In the genomic region with DNA sequence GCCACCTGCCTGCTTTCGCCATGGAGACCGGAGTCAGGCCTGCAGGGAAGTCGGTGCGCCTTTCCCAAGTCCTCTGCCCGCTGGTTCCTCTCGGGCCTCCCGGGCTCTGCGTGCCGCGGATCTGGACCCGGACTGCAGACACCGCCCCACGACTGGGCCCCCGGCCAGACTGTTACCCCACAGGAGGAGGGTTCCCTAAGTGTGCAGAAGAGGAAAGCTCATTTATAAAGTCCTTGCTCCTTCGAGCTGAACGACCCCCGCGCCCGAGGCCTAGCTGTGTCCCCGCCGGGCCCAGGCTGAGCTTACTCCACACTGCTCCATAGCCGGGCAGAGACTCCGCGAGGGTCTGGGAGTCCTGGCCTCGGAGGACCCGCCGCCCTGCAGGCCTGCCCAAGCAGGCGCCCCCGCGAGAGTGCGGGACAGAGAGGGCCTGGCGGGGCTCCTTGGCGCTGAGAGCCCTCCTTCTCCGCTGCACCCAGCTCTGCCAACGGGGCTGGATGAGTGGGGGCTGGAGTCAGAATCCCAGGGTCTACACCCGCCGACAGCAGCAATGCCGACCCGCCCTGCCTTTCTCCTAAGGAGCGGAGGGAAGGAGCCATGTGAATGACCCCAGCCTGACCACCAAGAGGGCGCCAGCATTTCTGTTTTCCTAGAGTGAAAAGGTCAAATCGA, we compare ENCODE assay signal across 1 cellular context.
TF ChIP-seq lines count a peak whose summit lies in the region.

No MANE protein-coding gene starts in this region.

TF ChIP-seq in H1, 55 proteins besides CTCF, POLR2A, EP300 and RAD21:
- TF ChIP-seq GABPA (IDR thresholded peaks at IDR 0.05; ENCODE audit: borderline replicate concordance, insufficient read depth, low read length) (no peak), SAP30 (IDR thresholded peaks at IDR 0.05; ENCODE audit: insufficient read depth, insufficient replicate concordance, low read length) (no peak), YY1 (IDR thresholded peaks at IDR 0.05; ENCODE audit: low read depth, low read length) (no peak), KDM5A (IDR thresholded peaks at IDR 0.05; ENCODE audit: low read length) (no peak), CHD1 (IDR thresholded peaks at IDR 0.05; ENCODE audit: low read depth, low read length) (no peak), SIRT6 (IDR thresholded peaks at IDR 0.05; ENCODE audit: low read length) (no peak), TBP (IDR thresholded peaks at IDR 0.05; ENCODE audit: low read depth, low read length) (no peak), ZNF274 (IDR thresholded peaks at IDR 0.05; ENCODE audit: borderline replicate concordance, extremely low read depth, low read length) (no peak), CHD2 (IDR thresholded peaks at IDR 0.05; ENCODE audit: low read length) (no peak), EZH2 (IDR thresholded peaks at IDR 0.05; ENCODE audit: low read depth, low read length, severe bottlenecking) (peak; percentile 96), CBX8 (IDR thresholded peaks at IDR 0.05; ENCODE audit: borderline replicate concordance, low read depth, low read length) (peak; percentile 56; the same call in 1 of the 2 replicates), RBBP5 (IDR thresholded peaks at IDR 0.05; ENCODE audit: borderline replicate concordance, low read depth, low read length) (0 out of 2 replicates have a peak, but pooled peaks have one; percentile 5)
- TF ChIP-seq, protein P1, sequence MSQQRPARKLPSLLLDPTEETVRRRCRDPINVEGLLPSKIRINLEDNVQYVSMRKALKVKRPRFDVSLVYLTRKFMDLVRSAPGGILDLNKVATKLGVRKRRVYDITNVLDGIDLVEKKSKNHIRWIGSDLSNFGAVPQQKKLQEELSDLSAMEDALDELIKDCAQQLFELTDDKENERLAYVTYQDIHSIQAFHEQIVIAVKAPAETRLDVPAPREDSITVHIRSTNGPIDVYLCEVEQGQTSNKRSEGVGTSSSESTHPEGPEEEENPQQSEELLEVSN (IDR thresholded peaks at IDR 0.05), result no peak
- TF ChIP-seq, protein P2, sequence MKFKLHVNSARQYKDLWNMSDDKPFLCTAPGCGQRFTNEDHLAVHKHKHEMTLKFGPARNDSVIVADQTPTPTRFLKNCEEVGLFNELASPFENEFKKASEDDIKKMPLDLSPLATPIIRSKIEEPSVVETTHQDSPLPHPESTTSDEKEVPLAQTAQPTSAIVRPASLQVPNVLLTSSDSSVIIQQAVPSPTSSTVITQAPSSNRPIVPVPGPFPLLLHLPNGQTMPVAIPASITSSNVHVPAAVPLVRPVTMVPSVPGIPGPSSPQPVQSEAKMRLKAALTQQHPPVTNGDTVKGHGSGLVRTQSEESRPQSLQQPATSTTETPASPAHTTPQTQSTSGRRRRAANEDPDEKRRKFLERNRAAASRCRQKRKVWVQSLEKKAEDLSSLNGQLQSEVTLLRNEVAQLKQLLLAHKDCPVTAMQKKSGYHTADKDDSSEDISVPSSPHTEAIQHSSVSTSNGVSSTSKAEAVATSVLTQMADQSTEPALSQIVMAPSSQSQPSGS (IDR thresholded peaks at IDR 0.05; ENCODE audit: low read length), result no peak
- TF ChIP-seq, protein P3, sequence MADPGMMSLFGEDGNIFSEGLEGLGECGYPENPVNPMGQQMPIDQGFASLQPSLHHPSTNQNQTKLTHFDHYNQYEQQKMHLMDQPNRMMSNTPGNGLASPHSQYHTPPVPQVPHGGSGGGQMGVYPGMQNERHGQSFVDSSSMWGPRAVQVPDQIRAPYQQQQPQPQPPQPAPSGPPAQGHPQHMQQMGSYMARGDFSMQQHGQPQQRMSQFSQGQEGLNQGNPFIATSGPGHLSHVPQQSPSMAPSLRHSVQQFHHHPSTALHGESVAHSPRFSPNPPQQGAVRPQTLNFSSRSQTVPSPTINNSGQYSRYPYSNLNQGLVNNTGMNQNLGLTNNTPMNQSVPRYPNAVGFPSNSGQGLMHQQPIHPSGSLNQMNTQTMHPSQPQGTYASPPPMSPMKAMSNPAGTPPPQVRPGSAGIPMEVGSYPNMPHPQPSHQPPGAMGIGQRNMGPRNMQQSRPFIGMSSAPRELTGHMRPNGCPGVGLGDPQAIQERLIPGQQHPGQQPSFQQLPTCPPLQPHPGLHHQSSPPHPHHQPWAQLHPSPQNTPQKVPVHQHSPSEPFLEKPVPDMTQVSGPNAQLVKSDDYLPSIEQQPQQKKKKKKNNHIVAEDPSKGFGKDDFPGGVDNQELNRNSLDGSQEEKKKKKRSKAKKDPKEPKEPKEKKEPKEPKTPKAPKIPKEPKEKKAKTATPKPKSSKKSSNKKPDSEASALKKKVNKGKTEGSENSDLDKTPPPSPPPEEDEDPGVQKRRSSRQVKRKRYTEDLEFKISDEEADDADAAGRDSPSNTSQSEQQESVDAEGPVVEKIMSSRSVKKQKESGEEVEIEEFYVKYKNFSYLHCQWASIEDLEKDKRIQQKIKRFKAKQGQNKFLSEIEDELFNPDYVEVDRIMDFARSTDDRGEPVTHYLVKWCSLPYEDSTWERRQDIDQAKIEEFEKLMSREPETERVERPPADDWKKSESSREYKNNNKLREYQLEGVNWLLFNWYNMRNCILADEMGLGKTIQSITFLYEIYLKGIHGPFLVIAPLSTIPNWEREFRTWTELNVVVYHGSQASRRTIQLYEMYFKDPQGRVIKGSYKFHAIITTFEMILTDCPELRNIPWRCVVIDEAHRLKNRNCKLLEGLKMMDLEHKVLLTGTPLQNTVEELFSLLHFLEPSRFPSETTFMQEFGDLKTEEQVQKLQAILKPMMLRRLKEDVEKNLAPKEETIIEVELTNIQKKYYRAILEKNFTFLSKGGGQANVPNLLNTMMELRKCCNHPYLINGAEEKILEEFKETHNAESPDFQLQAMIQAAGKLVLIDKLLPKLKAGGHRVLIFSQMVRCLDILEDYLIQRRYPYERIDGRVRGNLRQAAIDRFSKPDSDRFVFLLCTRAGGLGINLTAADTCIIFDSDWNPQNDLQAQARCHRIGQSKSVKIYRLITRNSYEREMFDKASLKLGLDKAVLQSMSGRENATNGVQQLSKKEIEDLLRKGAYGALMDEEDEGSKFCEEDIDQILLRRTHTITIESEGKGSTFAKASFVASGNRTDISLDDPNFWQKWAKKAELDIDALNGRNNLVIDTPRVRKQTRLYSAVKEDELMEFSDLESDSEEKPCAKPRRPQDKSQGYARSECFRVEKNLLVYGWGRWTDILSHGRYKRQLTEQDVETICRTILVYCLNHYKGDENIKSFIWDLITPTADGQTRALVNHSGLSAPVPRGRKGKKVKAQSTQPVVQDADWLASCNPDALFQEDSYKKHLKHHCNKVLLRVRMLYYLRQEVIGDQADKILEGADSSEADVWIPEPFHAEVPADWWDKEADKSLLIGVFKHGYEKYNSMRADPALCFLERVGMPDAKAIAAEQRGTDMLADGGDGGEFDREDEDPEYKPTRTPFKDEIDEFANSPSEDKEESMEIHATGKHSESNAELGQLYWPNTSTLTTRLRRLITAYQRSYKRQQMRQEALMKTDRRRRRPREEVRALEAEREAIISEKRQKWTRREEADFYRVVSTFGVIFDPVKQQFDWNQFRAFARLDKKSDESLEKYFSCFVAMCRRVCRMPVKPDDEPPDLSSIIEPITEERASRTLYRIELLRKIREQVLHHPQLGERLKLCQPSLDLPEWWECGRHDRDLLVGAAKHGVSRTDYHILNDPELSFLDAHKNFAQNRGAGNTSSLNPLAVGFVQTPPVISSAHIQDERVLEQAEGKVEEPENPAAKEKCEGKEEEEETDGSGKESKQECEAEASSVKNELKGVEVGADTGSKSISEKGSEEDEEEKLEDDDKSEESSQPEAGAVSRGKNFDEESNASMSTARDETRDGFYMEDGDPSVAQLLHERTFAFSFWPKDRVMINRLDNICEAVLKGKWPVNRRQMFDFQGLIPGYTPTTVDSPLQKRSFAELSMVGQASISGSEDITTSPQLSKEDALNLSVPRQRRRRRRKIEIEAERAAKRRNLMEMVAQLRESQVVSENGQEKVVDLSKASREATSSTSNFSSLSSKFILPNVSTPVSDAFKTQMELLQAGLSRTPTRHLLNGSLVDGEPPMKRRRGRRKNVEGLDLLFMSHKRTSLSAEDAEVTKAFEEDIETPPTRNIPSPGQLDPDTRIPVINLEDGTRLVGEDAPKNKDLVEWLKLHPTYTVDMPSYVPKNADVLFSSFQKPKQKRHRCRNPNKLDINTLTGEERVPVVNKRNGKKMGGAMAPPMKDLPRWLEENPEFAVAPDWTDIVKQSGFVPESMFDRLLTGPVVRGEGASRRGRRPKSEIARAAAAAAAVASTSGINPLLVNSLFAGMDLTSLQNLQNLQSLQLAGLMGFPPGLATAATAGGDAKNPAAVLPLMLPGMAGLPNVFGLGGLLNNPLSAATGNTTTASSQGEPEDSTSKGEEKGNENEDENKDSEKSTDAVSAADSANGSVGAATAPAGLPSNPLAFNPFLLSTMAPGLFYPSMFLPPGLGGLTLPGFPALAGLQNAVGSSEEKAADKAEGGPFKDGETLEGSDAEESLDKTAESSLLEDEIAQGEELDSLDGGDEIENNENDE (IDR thresholded peaks at IDR 0.05; ENCODE audit: insufficient replicate concordance, low read length), result no peak
- TF ChIP-seq, protein P4, sequence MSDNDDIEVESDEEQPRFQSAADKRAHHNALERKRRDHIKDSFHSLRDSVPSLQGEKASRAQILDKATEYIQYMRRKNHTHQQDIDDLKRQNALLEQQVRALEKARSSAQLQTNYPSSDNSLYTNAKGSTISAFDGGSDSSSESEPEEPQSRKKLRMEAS (IDR thresholded peaks at IDR 0.05), result no peak
TF ChIP-seq in H1: peak in this region for 3.
